Comparison of ENCODE assay signal across 15 cellular contexts in genomic region chr5:90909091-90909503, GRCh38.
A peak's percentile ranks its signal among the peaks of the same experiment; 100 is the strongest.
DNase-seq lines count a peak whose midpoint lies in the region; ATAC-seq and TF ChIP-seq lines count a peak whose summit lies in the region.
"Had no signal": no experiment of that assay in that cellular context is flagged by ENCODE, and none has a peak within 500 bp of the region (broad histone marks: within the 10 kb centered on the region; RNA-seq: fewer than 3 reads in every experiment).

No MANE protein-coding gene starts in this region.

- DNase-seq in H4 (ENCODE audit: low spot score) (peak; percentile 60), adrenal gland (peak; percentile 27 to 59 (median 38)), fibroblast of pulmonary artery (ENCODE audit: low read depth) (peak; percentile 64), progenitor cell of endocrine pancreas (ENCODE audit: low spot score, unreplicated experiment) (no peak), Ammon's horn (ENCODE audit: low spot score) (no peak), DMS153 treated with DMSO at 0.1 percent for 48 hours (lab: John Stamatoyannopoulos, UW; ENCODE audit: unreplicated experiment) (no peak)
- DNase-seq in activated CD8-positive, alpha-beta memory T cell treated with anti-CD3 and anti-CD28 coated beads, Interleukin-2, amount 50 U/mL, for 48 hours, result no peak
- DNase-seq: activated CD4-positive, alpha-beta T cell treated with anti-CD3 and anti-CD28 coated beads, Interleukin-2, amount 10 ng/mL, durations not matched to agents 24 days and 14 days; central memory CD4-positive, alpha-beta T cell; erythroblast; NCI-H1092 treated with DMSO at 0.1 percent for 48 hours had no signal

- H3K36me3 Mint-ChIP-seq in progenitor cell of endocrine pancreas (ENCODE audit: insufficient read depth), result no peaks in the 10 kb centered on the region

- ATAC-seq in GM21447 (IDR thresholded peaks at IDR 0.05; ENCODE audit: unreplicated experiment), result no peak
- ATAC-seq: activated T-helper 17 cell treated with anti-CD3 and anti-CD28 coated beads, Interleukin-2, amount 50 U/mL, for 72 hours had no signal

- H3K27me3 Mint-ChIP-seq in progenitor cell of endocrine pancreas, result no peaks in the 10 kb centered on the region

- H3K9me3 Mint-ChIP-seq in progenitor cell of endocrine pancreas (ENCODE audit: low read depth), result peaks cover 3% of the 10 kb centered on the region
- H3K9me3 Mint-ChIP-seq: activated CD4-positive, alpha-beta T cell treated with anti-CD3 and anti-CD28 coated beads, Interleukin-2, amount 10 ng/mL, durations not matched to agents 24 days and 14 days; activated T-helper 17 cell treated with anti-CD3 and anti-CD28 coated beads, Interleukin-2, amount 50 U/mL, for 72 hours had no signal

- H3K36me3 ChIP-seq in adrenal gland (replicated peaks in 1 of 2), result no peaks in the 10 kb centered on the region
- H3K36me3 ChIP-seq: BLaER1, HAP-1 had no signal

- TF ChIP-seq CTCF in adrenal gland (IDR thresholded peaks at IDR 0.05) (no peak), fibroblast of pulmonary artery (IDR thresholded peaks at IDR 0.05; ENCODE audit: low read length, missing control alignments) (no peak), progenitor cell of endocrine pancreas (IDR thresholded peaks at IDR 0.05; ENCODE audit: unreplicated experiment) (no peak)

- peak overlapping the region; percentile 24 to 64 (median 54) for H3K27ac ChIP-seq in adrenal gland
- H3K27ac ChIP-seq: BLaER1 had no signal

- no peaks in the 10 kb centered on the region for H3K4me1 Mint-ChIP-seq in progenitor cell of endocrine pancreas (ENCODE audit: low read depth)
- H3K4me1 Mint-ChIP-seq: activated CD4-positive, alpha-beta T cell treated with anti-CD3 and anti-CD28 coated beads, Interleukin-2, amount 10 ng/mL, durations not matched to agents 24 days and 14 days; activated T-helper 17 cell treated with anti-CD3 and anti-CD28 coated beads, Interleukin-2, amount 50 U/mL, for 72 hours had no signal

- WGBS in adrenal gland, 4 donors, result 12 to 24% (median 17%) methylated on average over 3 of the region's 3 CpGs

- peaks cover 16 to 18% of the 10 kb centered on the region in 2 donors for H3K4me1 ChIP-seq in adrenal gland (replicated peaks in 1 of 2)
- H3K4me1 ChIP-seq: BLaER1 had no signal

- no peak for TF ChIP-seq POLR2A in adrenal gland (IDR thresholded peaks at IDR 0.05)

- H3K27ac Mint-ChIP-seq in progenitor cell of endocrine pancreas, result peak overlapping the region; percentile 6
- H3K27ac Mint-ChIP-seq: activated CD4-positive, alpha-beta T cell treated with anti-CD3 and anti-CD28 coated beads, Interleukin-2, amount 10 ng/mL, durations not matched to agents 24 days and 14 days; activated T-helper 17 cell treated with anti-CD3 and anti-CD28 coated beads, Interleukin-2, amount 50 U/mL, for 72 hours had no signal

- no peak overlapping the region for H3K4me3 Mint-ChIP-seq in progenitor cell of endocrine pancreas (ENCODE audit: low read depth)
- H3K4me3 Mint-ChIP-seq: activated CD4-positive, alpha-beta T cell treated with anti-CD3 and anti-CD28 coated beads, Interleukin-2, amount 10 ng/mL, durations not matched to agents 24 days and 14 days; activated T-helper 17 cell treated with anti-CD3 and anti-CD28 coated beads, Interleukin-2, amount 50 U/mL, for 72 hours had no signal

- no peaks in the 10 kb centered on the region for H3K9me3 ChIP-seq in adrenal gland (replicated peaks in 1 of 3)
- H3K9me3 ChIP-seq: BLaER1, HAP-1 had no signal

- H3K4me3 ChIP-seq in adrenal gland (no peak overlapping the region), fibroblast of pulmonary artery (replicated peaks; ENCODE audit: low read depth, low read length) (no peak overlapping the region)
- H3K4me3 ChIP-seq: BLaER1, HAP-1 had no signal

- no peaks in the 10 kb centered on the region for H3K27me3 ChIP-seq in adrenal gland
- H3K27me3 ChIP-seq: BLaER1 had no signal

- intact Hi-C loops in adrenal gland (cut with DNase I), result no loop called here

Comparison
In these comparisons a context has a peak if more than half of its experiments do, and no peak if none do; other contexts are left out.
1. DNase-seq: peak in H4 (single experiment), adrenal gland (7 of 7) and fibroblast of pulmonary artery (single experiment); none in progenitor cell of endocrine pancreas (single experiment), Ammon's horn (single experiment), DMS153 treated with DMSO at 0.1 percent for 48 hours (single experiment) and activated CD8-positive, alpha-beta memory T cell treated with anti-CD3 and anti-CD28 coated beads, Interleukin-2, amount 50 U/mL, for 48 hours (single experiment).